8 cellular contexts compared by ENCODE assay signal in the genomic region with DNA sequence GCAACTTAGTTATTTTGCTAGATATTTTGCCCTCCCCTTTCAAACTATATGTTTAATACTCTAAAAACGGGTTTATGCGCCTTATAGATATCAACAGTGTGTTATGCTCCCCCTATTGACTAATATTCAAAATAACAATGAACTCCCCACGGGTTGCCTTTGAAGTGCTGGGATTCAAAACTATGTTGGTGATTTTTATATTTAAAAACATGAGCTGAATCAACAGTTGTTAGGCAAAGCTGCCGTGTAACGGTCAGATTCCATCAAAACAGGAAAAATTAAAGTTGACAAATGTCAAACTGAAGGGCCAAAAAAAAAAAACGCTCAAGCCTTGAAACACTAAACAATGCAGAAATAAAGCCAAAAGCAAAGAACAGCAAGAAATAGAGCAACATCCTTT. TPM values are rescaled to one million over a fixed set of nuclear protein-coding genes. Genes with fewer than 3 reads are reported as not detected.
A peak's percentile ranks its signal among the peaks of the same experiment; 100 is the strongest.
DNase-seq lines count a peak whose midpoint lies in the region; ATAC-seq and TF ChIP-seq lines count a peak whose summit lies in the region.

No MANE protein-coding gene starts in this region.

- no peak overlapping the region for H3K18ac ChIP-seq in H9 (ENCODE audit: insufficient read length, low read depth, low read length)

- H2BK5ac ChIP-seq in H9 (ENCODE audit: insufficient read length, low read length) = no peak overlapping the region

- no peak overlapping the region for H2BK20ac ChIP-seq in H9 (ENCODE audit: low read depth, low read length, poor library complexity, severe bottlenecking)

- no peak overlapping the region for H3K4ac ChIP-seq in H9 (ENCODE audit: low read depth, low read length)

- no peaks in the 10 kb centered on the region for H3K4me1 ChIP-seq in H9 (ENCODE audit: insufficient read depth, low read length)

- H3K27ac ChIP-seq in H9 (ENCODE audit: insufficient read length, low read depth, low read length) = no peak overlapping the region

- no peak overlapping the region for H3K56ac ChIP-seq in H9 (ENCODE audit: insufficient read length, low read depth, low read length)

- H3K9ac ChIP-seq in H9 (ENCODE audit: extremely low read depth, insufficient read length, low read length) = no peak overlapping the region

- H3T11ph ChIP-seq in H9 (ENCODE audit: low read length) = no peak overlapping the region

- H3K27ac Mint-ChIP-seq in nephron progenitor cell (no peak overlapping the region), H9 (no peak overlapping the region)

- no peak overlapping the region for H4K5ac ChIP-seq in H9 (ENCODE audit: insufficient read length, low read depth, low read length)

- H3K4me2 ChIP-seq in H9 (ENCODE audit: insufficient read depth, insufficient read length, low read length) = no peak overlapping the region

- no peak overlapping the region for H4K8ac ChIP-seq in H9 (replicated peaks; ENCODE audit: insufficient read length, low read depth, low read length)

- H3K4me1 Mint-ChIP-seq in nephron progenitor cell (peaks cover 20% of the 10 kb centered on the region), H9 (peaks cover 12% of the 10 kb centered on the region in 2 experiments)

- TF ChIP-seq POLR2A in GM18505 (IDR thresholded peaks at IDR 0.05; ENCODE audit: borderline replicate concordance, extremely low read depth, insufficient read depth, insufficient read length) = no peak

- H4K91ac ChIP-seq in H9 (ENCODE audit: insufficient read length, low read depth, low read length) = no peak overlapping the region

- H3K4me3 Mint-ChIP-seq in nephron progenitor cell (peak overlapping the region; percentile 53), H9 (no peak overlapping the region)

- no peak overlapping the region for H2AFZ ChIP-seq in H9 (ENCODE audit: low read length)

- H2BK15ac ChIP-seq in H9 (ENCODE audit: low read depth, low read length) = no peak overlapping the region

- no peaks in the 10 kb centered on the region for H4K20me1 ChIP-seq in H9 (ENCODE audit: control insufficient read depth, insufficient read depth, insufficient read length)

- TF ChIP-seq CTCF in choroid plexus epithelial cell (conservative IDR thresholded peaks at IDR 0.05; ENCODE audit: low read depth, low read length) = peak; percentile 59
- no peak for TF ChIP-seq CTCF in nephron progenitor cell (IDR thresholded peaks at IDR 0.05)
- TF ChIP-seq CTCF in H9 (conservative IDR thresholded peaks at IDR 0.05) = no peak

- no peaks in the 10 kb centered on the region for H3K79me1 ChIP-seq in H9 (ENCODE audit: insufficient read depth, low read depth, low read length, poor library complexity, severe bottlenecking)

- ATAC-seq in GM18505 (IDR thresholded peaks at IDR 0.05; ENCODE audit: unreplicated experiment) = no peak

- H3K9me3 ChIP-seq in H9 (ENCODE audit: control insufficient read depth, low read depth, low read length) = no peaks in the 10 kb centered on the region

- no peak overlapping the region for H2BK120ac ChIP-seq in H9 (ENCODE audit: low read depth, low read length, poor library complexity, severe bottlenecking)

- no peak overlapping the region for H2AK5ac ChIP-seq in H9 (ENCODE audit: insufficient read length, low read length)

- H3K9me3 Mint-ChIP-seq in nephron progenitor cell = peaks cover 3% of the 10 kb centered on the region
- H3K9me3 Mint-ChIP-seq in H9 = peaks cover 0 to 2% of the 10 kb centered on the region in 2 experiments; a peak in 3 of 5 replicates

- H3K27me3 ChIP-seq in H9 (ENCODE audit: insufficient read depth, low read length) = peaks cover 12% of the 10 kb centered on the region; the same call in 1 of the 2 replicates

- H3K23ac ChIP-seq in H9 (ENCODE audit: insufficient read length, low read depth, low read length) = no peak overlapping the region

- DNase-seq in NCI-H2107 treated with DMSO at 0.1 percent for 48 hours (lab: John Stamatoyannopoulos, UW; ENCODE audit: unreplicated experiment) (peak; percentile 19), NCI-H2107 (lab: John Stamatoyannopoulos, UW) (no peak), NCI-H226 (peak; percentile 15), choroid plexus epithelial cell (ENCODE audit: low read depth) (peak; percentile 71), nephron progenitor cell (no peak), NCI-H1930 (lab: John Stamatoyannopoulos, UW) (no peak), H9 (no peak)

- H2BK12ac ChIP-seq in H9 (ENCODE audit: insufficient read length, low read depth, low read length) = no peak overlapping the region

- H3K36me3 Mint-ChIP-seq in nephron progenitor cell (ENCODE audit: low read depth) (peaks cover 3% of the 10 kb centered on the region), H9 (ENCODE audit: insufficient read depth in 1 of 3, low read depth in 3 of 3) (0 out of 7 replicates have a peak, but pooled peaks cover 0 to 3% (median 0%) of the 10 kb centered on the region in 3 experiments)

- H3K27me3 Mint-ChIP-seq in nephron progenitor cell (ENCODE audit: low read depth, poor library complexity) = peaks cover 35% of the 10 kb centered on the region
- H3K27me3 Mint-ChIP-seq in H9 (ENCODE audit: low read depth) = peaks cover 48% of the 10 kb centered on the region

- no peaks in the 10 kb centered on the region for H3K79me2 ChIP-seq in H9 (ENCODE audit: insufficient read depth, low read length)

- whole genome bisulfite sequencing in H9 (ENCODE audit: extremely low coverage, insufficient read length, low lambda C conversion rate) = no CpG with 5 or more reads among the region's 6 CpGs

- no peak overlapping the region for H3K14ac ChIP-seq in H9 (ENCODE audit: insufficient read depth, low read length)

- peaks cover 13% of the 10 kb centered on the region for H3K23me2 ChIP-seq in H9 (ENCODE audit: insufficient read length, low read depth, low read length, poor library complexity, severe bottlenecking)

- H3K4me3 ChIP-seq in choroid plexus epithelial cell (ENCODE audit: low read depth, low read length) = no peak overlapping the region

RNA-seq across cellular contexts. Expression of a gene that starts 2.5 kb away (rescaled TPM):
- total RNA-seq in H9 (2021) = 2.4 and 3.6 TPM in 2 replicates

Comparison
In these comparisons a context has a peak if more than half of its experiments do, and no peak if none do; other contexts are left out.
1. DNase-seq: peak in NCI-H2107 treated with DMSO at 0.1 percent for 48 hours (single experiment), NCI-H226 (single experiment) and choroid plexus epithelial cell (single experiment); none in NCI-H2107 (single experiment), nephron progenitor cell (single experiment), NCI-H1930 (0 of 2) and H9 (single experiment).